ENCODE assay signal across 8 cellular contexts in genomic region chr12:6767301-6767591, GRCh38. TPM values are rescaled to one million over a fixed set of nuclear protein-coding genes. Genes with fewer than 3 reads are reported as not detected.
DNase-seq lines count a peak whose midpoint lies in the region; ATAC-seq and TF ChIP-seq lines count a peak whose summit lies in the region.

No MANE protein-coding gene starts in this region.

- H3K9me3 ChIP-seq in adrenal gland (replicated peaks in 1 of 3) (no peaks in the 10 kb centered on the region), left lung (no peaks in the 10 kb centered on the region), tibial artery (no peaks in the 10 kb centered on the region)

- DNase-seq in activated CD8-positive, alpha-beta memory T cell treated with anti-CD3 and anti-CD28 coated beads, Interleukin-2, amount 10 ng/mL, durations not matched to agents 7 days and 5 days: no peak
- no peak for DNase-seq in activated CD8-positive, alpha-beta memory T cell treated with anti-CD3 and anti-CD28 coated beads for 24 hours
- DNase-seq in adrenal gland (no peak), left lung (no peak), tibial artery (no peak), activated gamma-delta T cell (lab: John Stamatoyannopoulos, UW) (no peak), EL (no peak)
- DNase-seq in activated CD4-positive, CD25-positive, alpha-beta regulatory T cell (lab: John Stamatoyannopoulos, UW): no peak

- H3K27ac ChIP-seq in adrenal gland (peak overlapping the region in 4 of 5 donors; percentile 17 to 97 (median 76)), left lung (peak overlapping the region; percentile 81 to 95), tibial artery (peak overlapping the region; percentile 85 to 97)

- peak overlapping the region; percentile 77 for H3K4me3 Mint-ChIP-seq in activated CD8-positive, alpha-beta memory T cell treated with anti-CD3 and anti-CD28 coated beads, Interleukin-2, amount 10 ng/mL, durations not matched to agents 7 days and 5 days

- ATAC-seq in activated CD8-positive, alpha-beta memory T cell treated with anti-CD3 and anti-CD28 coated beads, Interleukin-2, amount 10 ng/mL, durations not matched to agents 7 days and 5 days: no peak
- no peak for ATAC-seq in left lung

- H3K27me3 Mint-ChIP-seq in activated CD8-positive, alpha-beta memory T cell treated with anti-CD3 and anti-CD28 coated beads, Interleukin-2, amount 10 ng/mL, durations not matched to agents 7 days and 5 days: peaks cover 23% of the 10 kb centered on the region

- H3K27ac Mint-ChIP-seq in activated CD8-positive, alpha-beta memory T cell treated with anti-CD3 and anti-CD28 coated beads, Interleukin-2, amount 10 ng/mL, durations not matched to agents 7 days and 5 days: peak overlapping the region; percentile 73

- 3 to 4% (median 3%) methylated on average over 17 of the region's 17 CpGs for WGBS in adrenal gland, 4 donors

- TF ChIP-seq CTCF in adrenal gland (IDR thresholded peaks at IDR 0.05): no peak
- TF ChIP-seq CTCF in left lung (IDR thresholded peaks at IDR 0.05): no peak
- no peak for TF ChIP-seq CTCF in tibial artery (IDR thresholded peaks at IDR 0.05)

- H3K4me1 Mint-ChIP-seq in activated CD8-positive, alpha-beta memory T cell treated with anti-CD3 and anti-CD28 coated beads, Interleukin-2, amount 10 ng/mL, durations not matched to agents 7 days and 5 days: peaks cover 58% of the 10 kb centered on the region

- peak overlapping the region; percentile 34 to 98 (median 84) for H3K4me3 ChIP-seq in adrenal gland
- H3K4me3 ChIP-seq in left lung: peak overlapping the region; percentile 79 to 83
- peak overlapping the region; percentile 85 to 93 for H3K4me3 ChIP-seq in tibial artery

- peaks cover 8% of the 10 kb centered on the region for H3K36me3 Mint-ChIP-seq in activated CD8-positive, alpha-beta memory T cell treated with anti-CD3 and anti-CD28 coated beads, Interleukin-2, amount 10 ng/mL, durations not matched to agents 7 days and 5 days

- H3K4me1 ChIP-seq in adrenal gland (replicated peaks in 1 of 2) (peaks cover 25 to 48% of the 10 kb centered on the region in 2 donors), left lung (peaks cover 35 to 79% of the 10 kb centered on the region in 2 donors), tibial artery (peaks cover 0 to 64% (median 45%) of the 10 kb centered on the region in 4 donors)

- peaks cover 0 to 10% of the 10 kb centered on the region in 2 donors for H3K36me3 ChIP-seq in adrenal gland (replicated peaks in 1 of 2)
- H3K36me3 ChIP-seq in left lung: peaks cover 0 to 19% of the 10 kb centered on the region in 2 donors
- H3K36me3 ChIP-seq in tibial artery: peaks cover 19 to 28% (median 25%) of the 10 kb centered on the region in 3 donors

- H3K27me3 ChIP-seq in adrenal gland (no peaks in the 10 kb centered on the region), left lung (peaks cover 0 to 49% of the 10 kb centered on the region in 2 donors), tibial artery (no peaks in the 10 kb centered on the region)

- CTCF ChIA-PET in activated CD8-positive, alpha-beta memory T cell treated with anti-CD3 and anti-CD28 coated beads, Interleukin-2, amount 10 ng/mL, durations not matched to agents 7 days and 5 days (lab: Charles Lee): interaction anchor here (0.8 to 6.5 kb wide), 27 partner anchors 9 to 235 kb away, joined by 3 to 108 read pairs (median 5); partner anchors contain the start of genes CDCA3, COPS7A, GPR162 and LPAR5

- H3K9me3 Mint-ChIP-seq in activated CD8-positive, alpha-beta memory T cell treated with anti-CD3 and anti-CD28 coated beads, Interleukin-2, amount 10 ng/mL, durations not matched to agents 7 days and 5 days (ENCODE audit: low read depth): no peaks in the 10 kb centered on the region

- TF ChIP-seq POLR2A in adrenal gland (IDR thresholded peaks at IDR 0.05): no peak

- intact Hi-C loops in adrenal gland (cut with DNase I): loop anchor here in 1 of 2 donors (2.0 kb wide), 1 partner anchor 18 kb away; no protein-coding TSS in a partner anchor
- intact Hi-C loops in left lung (cut with DNase I): no loop called here
- intact Hi-C loops in tibial artery (cut with DNase I; ENCODE audit: low total_unique reads): loop anchor here (2.0 kb wide), 1 partner anchor 14 kb away; the partner anchor contains the start of gene MLF2

RNA-seq across cellular contexts. Expression of gene PTMS, which starts 1.1 kb away (rescaled TPM):
- 100 to 1,000 TPM; 131 to 142 TPM for total RNA-seq in activated CD8-positive, alpha-beta memory T cell treated with anti-CD3 and anti-CD28 coated beads, Interleukin-2, amount 10 ng/mL, durations not matched to agents 7 days and 5 days
- total RNA-seq in adrenal gland (100 to 1,000 TPM in 6 of 8 donors, 10 to 100 TPM in 2; 72.4 to 269 (median 147) TPM), left lung (100 to 1,000 TPM; 276 to 322 TPM)
- 1,000 to 10,000 TPM in 1 of 3 donors, 100 to 1,000 TPM in 2; 134 to 1,405 (median 631) TPM for polyA plus RNA-seq in adrenal gland

RNA-seq across cellular contexts. Expression of gene LAG3, which starts 5.1 kb away (rescaled TPM):
- 100 to 1,000 TPM; 320 to 420 TPM for total RNA-seq in activated CD8-positive, alpha-beta memory T cell treated with anti-CD3 and anti-CD28 coated beads, Interleukin-2, amount 10 ng/mL, durations not matched to agents 7 days and 5 days
- under 1 TPM in 6 of 8 donors, not detected in 2; 0.21 to 0.96 (median 0.71) TPM for total RNA-seq in adrenal gland
- 1 to 10 TPM in 2 of 3 donors, under 1 TPM in 1; 0.29 to 4.3 (median 2.3) TPM for polyA plus RNA-seq in adrenal gland
- total RNA-seq in left lung: 1 to 10 TPM in 1 of 2 donors, under 1 TPM in 1; 0.79 to 2.4 TPM

RNA-seq across cellular contexts. Expression of gene MLF2, which starts 14.3 kb away (rescaled TPM):
- total RNA-seq in activated CD8-positive, alpha-beta memory T cell treated with anti-CD3 and anti-CD28 coated beads, Interleukin-2, amount 10 ng/mL, durations not matched to agents 7 days and 5 days: 100 to 1,000 TPM; 102 to 113 TPM
- total RNA-seq in adrenal gland (100 to 1,000 TPM; 135 to 334 (median 233) TPM), left lung (100 to 1,000 TPM; 142 to 148 TPM)
- 100 to 1,000 TPM; 181 to 248 (median 233) TPM for polyA plus RNA-seq in adrenal gland

RNA-seq across cellular contexts. Expression of gene CD4, which starts 22.1 kb away (rescaled TPM):
- 1 to 10 TPM in 1 of 2 experiments, under 1 TPM in 1; 0.82 to 1.8 TPM for total RNA-seq in activated CD8-positive, alpha-beta memory T cell treated with anti-CD3 and anti-CD28 coated beads, Interleukin-2, amount 10 ng/mL, durations not matched to agents 7 days and 5 days
- total RNA-seq in adrenal gland: 10 to 100 TPM; 18.4 to 52.8 (median 30.9) TPM
- polyA plus RNA-seq in adrenal gland: 10 to 100 TPM in 1 of 3 donors, 1 to 10 TPM in 2; 8.1 to 12.9 (median 9.1) TPM
- total RNA-seq in left lung: 10 to 100 TPM; 64.5 to 96.2 TPM

RNA-seq across cellular contexts. Expression of gene COPS7A, which starts 43.4 kb away (rescaled TPM):
- total RNA-seq in activated CD8-positive, alpha-beta memory T cell treated with anti-CD3 and anti-CD28 coated beads, Interleukin-2, amount 10 ng/mL, durations not matched to agents 7 days and 5 days: 10 to 100 TPM; 28.2 to 30.0 TPM
- 100 to 1,000 TPM in 1 of 8 donors, 10 to 100 TPM in 7; 56.5 to 105 (median 84.0) TPM for total RNA-seq in adrenal gland
- polyA plus RNA-seq in adrenal gland: 10 to 100 TPM; 46.5 to 85.1 (median 50.6) TPM
- total RNA-seq in left lung: 10 to 100 TPM; 66.0 to 67.5 TPM

Comparison
In these comparisons a context has a peak if more than half of its experiments do, and no peak if none do; other contexts are left out.
1. RNA of gene LAG3, which starts 5.1 kb away (total RNA-seq): 320 to 420 TPM in activated CD8-positive, alpha-beta memory T cell treated with anti-CD3 and anti-CD28 coated beads, Interleukin-2, amount 10 ng/mL, durations not matched to agents 7 days and 5 days; 0.79 to 2.4 TPM in left lung and 0.21 to 0.96 TPM in adrenal gland; every median in the first group is over 10 times any median in the second.
2. Peak in every context shown above with its lines, with median percentiles within 50 percentile points of each other: H3K27ac ChIP-seq and H3K4me3 ChIP-seq.